ENCODE assay signal across 24 cellular contexts in genomic region chr7:157072361-157072760, GRCh38.
DNase-seq lines count a peak whose midpoint lies in the region; ATAC-seq and TF ChIP-seq lines count a peak whose summit lies in the region.
"Had no signal": no experiment of that assay in that cellular context is flagged by ENCODE, and none has a peak within 500 bp of the region (broad histone marks: within the 10 kb centered on the region; RNA-seq: fewer than 3 reads in every experiment).

No MANE protein-coding gene starts in this region.

- peaks cover 44% of the 10 kb centered on the region for H3K27me3 Mint-ChIP-seq in endodermal cell (ENCODE audit: insufficient read depth)
- peaks cover 34% of the 10 kb centered on the region for H3K27me3 Mint-ChIP-seq in activated T-helper 17 cell treated with anti-CD3 and anti-CD28 coated beads, Interleukin-2, amount 50 U/mL, for 72 hours

- H3K79me2 ChIP-seq in trophoblast cell (ENCODE audit: control insufficient read depth, insufficient read depth, low read length, poor library complexity) = no peaks in the 10 kb centered on the region

- H3K14ac ChIP-seq in trophoblast cell (ENCODE audit: low read length) = no peak overlapping the region

- no peak overlapping the region for H2BK120ac ChIP-seq in trophoblast cell (ENCODE audit: insufficient read depth, low read length, poor library complexity)

- no peak overlapping the region for H3K4me2 ChIP-seq in trophoblast cell (ENCODE audit: low read length)
- H3K4me2 ChIP-seq: A549; BLaER1 treated with 17β-estradiol and CSF1 and Interleukin-3, amounts not matched to agents 10 nM and 100 nM; GM23338 had no signal

- H3K9me3 ChIP-seq in HEK293 (ENCODE audit: control insufficient read depth, insufficient read depth, low read depth, low read length) = no peaks in the 10 kb centered on the region
- no peaks in the 10 kb centered on the region for H3K9me3 ChIP-seq in endodermal cell (ENCODE audit: control insufficient read depth, low read length)
- H3K9me3 ChIP-seq in trophoblast cell (ENCODE audit: insufficient read depth, low read depth, low read length) = no peaks in the 10 kb centered on the region
- peaks cover 4% of the 10 kb centered on the region for H3K9me3 ChIP-seq in aorta (ENCODE audit: control insufficient read depth, low read length)
- H3K9me3 ChIP-seq: BE2C had no signal

- POLR2A ChIA-PET in HEK293 (lab: Yijun Ruan, JAX) = no interaction called here

- no peak overlapping the region for H4K91ac ChIP-seq in trophoblast cell (ENCODE audit: low read depth, low read length)

- H3K4me1 ChIP-seq in HEK293 (ENCODE audit: control insufficient read depth, insufficient read depth, low read length) (no peaks in the 10 kb centered on the region), endodermal cell (ENCODE audit: control insufficient read depth, insufficient read depth, low read length) (no peaks in the 10 kb centered on the region), trophoblast cell (ENCODE audit: control insufficient read depth in 1 of 2, insufficient read depth in 2 of 2, low read length in 2 of 2) (no peaks in the 10 kb centered on the region), aorta (ENCODE audit: control insufficient read depth in 1 of 2, insufficient read depth in 2 of 2, low read length in 2 of 2) (no peaks in the 10 kb centered on the region)
- H3K4me1 ChIP-seq: A549; BE2C; BLaER1 treated with 17β-estradiol and CSF1 and Interleukin-3, amounts not matched to agents 10 nM and 100 nM had no signal

- no peak overlapping the region for H3K23ac ChIP-seq in trophoblast cell (ENCODE audit: low read length)

- no peak overlapping the region for H4K12ac ChIP-seq in trophoblast cell (ENCODE audit: low read depth, low read length)

- TF ChIP-seq CTCF in HEK293 (tag by site-specific recombination; IDR thresholded peaks at IDR 0.05) (no peak), endodermal cell (conservative IDR thresholded peaks at IDR 0.05) (no peak)

- H3K4me3 Mint-ChIP-seq in endodermal cell = no peak overlapping the region
- no peak overlapping the region for H3K4me3 Mint-ChIP-seq in activated T-helper 17 cell treated with anti-CD3 and anti-CD28 coated beads, Interleukin-2, amount 50 U/mL, for 72 hours
- H3K4me3 Mint-ChIP-seq: CD14-positive monocyte; CD4-positive, alpha-beta T cell; CD8-positive, alpha-beta memory T cell; GM23338; H9; HFFc6 had no signal

- no peak overlapping the region for H4K8ac ChIP-seq in trophoblast cell (ENCODE audit: low read depth, low read length)

- no peak overlapping the region for H3K4ac ChIP-seq in trophoblast cell (ENCODE audit: low read depth, low read length)

- no peaks in the 10 kb centered on the region for H3K79me1 ChIP-seq in trophoblast cell (ENCODE audit: low read length)

- no peak overlapping the region for H2BK12ac ChIP-seq in trophoblast cell (ENCODE audit: low read length)

- intact Hi-C loops in aorta (cut with DNase I) = no loop called here

- H3K9ac ChIP-seq in endodermal cell (ENCODE audit: extremely low read depth, low read length, poor library complexity, severe bottlenecking) (no peak overlapping the region), trophoblast cell (ENCODE audit: low read length) (no peak overlapping the region)
- H3K9ac ChIP-seq: BLaER1 treated with 17β-estradiol and CSF1 and Interleukin-3, amounts not matched to agents 10 nM and 100 nM had no signal

- H3K27ac Mint-ChIP-seq in endodermal cell = no peak overlapping the region
- no peak overlapping the region for H3K27ac Mint-ChIP-seq in activated T-helper 17 cell treated with anti-CD3 and anti-CD28 coated beads, Interleukin-2, amount 50 U/mL, for 72 hours
- H3K27ac Mint-ChIP-seq: CD14-positive monocyte; CD4-positive, alpha-beta T cell; CD8-positive, alpha-beta memory T cell; GM23338; H9; HFFc6 had no signal

- H2AFZ ChIP-seq in trophoblast cell (ENCODE audit: insufficient read depth, low read length, poor library complexity) = no peak overlapping the region
- H2AFZ ChIP-seq: GM23338 had no signal

- H2BK5ac ChIP-seq in trophoblast cell (ENCODE audit: low read depth, low read length, poor library complexity) = no peak overlapping the region

- H3K36me3 Mint-ChIP-seq in endodermal cell (ENCODE audit: low read depth) = no peaks in the 10 kb centered on the region
- no peaks in the 10 kb centered on the region for H3K36me3 Mint-ChIP-seq in activated T-helper 17 cell treated with anti-CD3 and anti-CD28 coated beads, Interleukin-2, amount 50 U/mL, for 72 hours (ENCODE audit: low read depth)
- H3K36me3 Mint-ChIP-seq: CD14-positive monocyte had no signal

- DNase-seq in endodermal cell (peak; percentile 9), trophoblast cell (no peak), aorta (no peak)
- DNase-seq in activated CD4-positive, CD25-positive, alpha-beta regulatory T cell treated with anti-CD3 and anti-CD28 coated beads, Interleukin-2, amount 50 U/mL, for 72 hours = no peak
- DNase-seq: 8988T; ACHN; AML-193; BE2C; CD4-positive, alpha-beta T cell; CD8-positive, alpha-beta memory T cell; DMS 273 treated with DMSO at 0.1 percent for 48 hours; DMS79; EL; GDM1; H9; HFFc6 had no signal

- H3K4me3 ChIP-seq in HEK293 (ENCODE audit: low read depth, low read length) (no peak overlapping the region), endodermal cell (ENCODE audit: low read length) (no peak overlapping the region), trophoblast cell (ENCODE audit: low read depth, low read length) (peak overlapping the region; percentile 8), aorta (ENCODE audit: low read length in 2 of 2) (no peak overlapping the region)
- H3K4me3 ChIP-seq: A549; BLaER1 treated with 17β-estradiol and CSF1 and Interleukin-3, amounts not matched to agents 10 nM and 100 nM; GM12878; GM23338 had no signal

- 91 to 94% methylated on average over 4 to 5 of the region's 5 CpGs for WGBS in endodermal cell (ENCODE audit: insufficient coverage in 1 of 2, insufficient read length in 1 of 2), 2 experiments
- no CpG with 5 or more reads among the region's 5 CpGs for WGBS in trophoblast cell (ENCODE audit: extremely low coverage, insufficient coverage, insufficient read length)
- WGBS in aorta, 2 donors = 89 to 93% methylated on average over 5 of the region's 5 CpGs

- no peak for ATAC-seq in activated T-helper 17 cell treated with anti-CD3 and anti-CD28 coated beads, Interleukin-2, amount 50 U/mL, for 72 hours (replicated peaks)
- no peak for ATAC-seq in aorta (ENCODE audit: low FRiP score)
- ATAC-seq: A549, GM12878, GM23338, HCT116 had no signal

- H3K27me3 ChIP-seq in endodermal cell (ENCODE audit: control insufficient read depth, insufficient read depth, low read length, poor library complexity, severe bottlenecking) (peaks cover 22% of the 10 kb centered on the region), trophoblast cell (ENCODE audit: insufficient read depth, low read length) (no peaks in the 10 kb centered on the region), aorta (ENCODE audit: control insufficient read depth in 1 of 2, insufficient read depth in 2 of 2, low read length in 1 of 2) (no peaks in the 10 kb centered on the region)

- CTCF ChIA-PET in HEK293 (lab: Yijun Ruan, JAX) = no interaction called here

- no peak overlapping the region for H3K18ac ChIP-seq in trophoblast cell (ENCODE audit: low read length)

- H3K9me3 Mint-ChIP-seq in endodermal cell = peaks cover under 1% of the 10 kb centered on the region
- no peaks in the 10 kb centered on the region for H3K9me3 Mint-ChIP-seq in activated T-helper 17 cell treated with anti-CD3 and anti-CD28 coated beads, Interleukin-2, amount 50 U/mL, for 72 hours
- H3K9me3 Mint-ChIP-seq: GM23338, HFFc6 had no signal

- H3K4me1 Mint-ChIP-seq in endodermal cell = no peaks in the 10 kb centered on the region
- no peaks in the 10 kb centered on the region for H3K4me1 Mint-ChIP-seq in activated T-helper 17 cell treated with anti-CD3 and anti-CD28 coated beads, Interleukin-2, amount 50 U/mL, for 72 hours
- H3K4me1 Mint-ChIP-seq: CD14-positive monocyte; CD8-positive, alpha-beta memory T cell; GM23338; H9 had no signal

- H3K27ac ChIP-seq in HEK293 (ENCODE audit: extremely low read depth, low read depth, low read length) (no peak overlapping the region), endodermal cell (ENCODE audit: low read depth, low read length) (no peak overlapping the region), trophoblast cell (ENCODE audit: low read depth, low read length) (no peak overlapping the region), aorta (ENCODE audit: low read depth in 1 of 2, low read length in 2 of 2) (no peak overlapping the region)
- H3K27ac ChIP-seq: A549; BLaER1 treated with 17β-estradiol and CSF1 and Interleukin-3, amounts not matched to agents 10 nM and 100 nM had no signal

- H3K36me3 ChIP-seq in HEK293 (ENCODE audit: control insufficient read depth in 2 of 2, insufficient read depth in 1 of 2, low read length in 2 of 2) = no peaks in the 10 kb centered on the region
- H3K36me3 ChIP-seq in endodermal cell (ENCODE audit: control insufficient read depth, insufficient read depth, low read length) = no peaks in the 10 kb centered on the region
- no peaks in the 10 kb centered on the region for H3K36me3 ChIP-seq in trophoblast cell (ENCODE audit: control insufficient read depth in 1 of 2, insufficient read depth in 2 of 2, low read length in 2 of 2)
- H3K36me3 ChIP-seq in aorta (ENCODE audit: control insufficient read depth in 1 of 2, insufficient read depth in 2 of 2, low read length in 1 of 2) = no peaks in the 10 kb centered on the region
- H3K36me3 ChIP-seq: BE2C; BLaER1 treated with 17β-estradiol and CSF1 and Interleukin-3, amounts not matched to agents 10 nM and 100 nM had no signal

- no peak overlapping the region for H2AK5ac ChIP-seq in trophoblast cell (ENCODE audit: low read length)

TF ChIP-seq in HEK293, 187 proteins besides CTCF, POLR2A, EP300 and RAD21:
- TF ChIP-seq ATF2 (tag by site-specific recombination; IDR thresholded peaks at IDR 0.05; ENCODE audit: low read depth) (peak; percentile 68; the same call in 1 of the 2 replicates), ZNF248 (tag by site-specific recombination; IDR thresholded peaks at IDR 0.05) (no peak)
